Comparison of ENCODE assay signal across 7 cellular contexts in genomic region chr6:160030103-160030502, GRCh38.
A peak's percentile ranks its signal among the peaks of the same experiment; 100 is the strongest.
DNase-seq lines count a peak whose midpoint lies in the region; ATAC-seq and TF ChIP-seq lines count a peak whose summit lies in the region.

No MANE protein-coding gene starts in this region.

- H3K27ac Mint-ChIP-seq in activated CD4-positive, alpha-beta memory T cell treated with anti-CD3 and anti-CD28 coated beads, Interleukin-2, amount 10 ng/mL, durations not matched to agents 7 days and 5 days, result no peak overlapping the region

- H3K36me3 Mint-ChIP-seq in activated CD4-positive, alpha-beta memory T cell treated with anti-CD3 and anti-CD28 coated beads, Interleukin-2, amount 10 ng/mL, durations not matched to agents 7 days and 5 days (ENCODE audit: low read depth), result peaks cover 81% of the 10 kb centered on the region

- H3K36me3 ChIP-seq in KOPT-K1 (ENCODE audit: insufficient read depth, low read length) (peaks cover 81% of the 10 kb centered on the region), ascending aorta (peaks cover 39 to 59% of the 10 kb centered on the region in 2 donors)

- no peaks in the 10 kb centered on the region for H3K27me3 Mint-ChIP-seq in activated CD4-positive, alpha-beta memory T cell treated with anti-CD3 and anti-CD28 coated beads, Interleukin-2, amount 10 ng/mL, durations not matched to agents 7 days and 5 days

- H3K27ac ChIP-seq in KOPT-K1 (ENCODE audit: low read depth, low read length, poor library complexity, severe bottlenecking) (peak overlapping the region; percentile 97), ascending aorta (peak overlapping the region; percentile 60 to 68)

- peaks cover 0 to 9% of the 10 kb centered on the region in 2 donors for H3K4me1 ChIP-seq in ascending aorta

- H3K4me3 ChIP-seq in ascending aorta, result no peak overlapping the region

- intact Hi-C loops in ascending aorta (cut with DNase I), result loop anchor here (2.0 kb wide), 1 partner anchor 61 kb away; the partner anchor contains the start of gene IGF2R
- intact Hi-C loops in sciatic nerve (cut with DNase I), result loop anchor here (5.0 kb wide), 1 partner anchor 58 kb away; no protein-coding TSS in a partner anchor

- H3K4me1 Mint-ChIP-seq in activated CD4-positive, alpha-beta memory T cell treated with anti-CD3 and anti-CD28 coated beads, Interleukin-2, amount 10 ng/mL, durations not matched to agents 7 days and 5 days, result peaks cover 10% of the 10 kb centered on the region

- TF ChIP-seq CTCF in ascending aorta (IDR thresholded peaks at IDR 0.05), result no peak

- CTCF ChIA-PET in activated CD4-positive, alpha-beta memory T cell treated with anti-CD3 and anti-CD28 coated beads, Interleukin-2, amount 10 ng/mL, durations not matched to agents 7 days and 5 days (lab: Charles Lee), result no interaction called here

- peak in 1 of 2 donors; percentile 90 for DNase-seq in ascending aorta (ENCODE audit: low spot score in 2 of 2)
- peak in 38 of 51 donors; percentile 8 to 70 (median 37) for DNase-seq in hypothalamus (lab: John Stamatoyannopoulos, UW)
- peak; percentile 92 for DNase-seq in sciatic nerve (ENCODE audit: low spot score)
- no peak for DNase-seq in stimulated activated naive CD4-positive, alpha-beta T cell treated with Interleukin-2 at 50 U/mL for 16 hours (lab: John Stamatoyannopoulos, UW)
- no peak for DNase-seq in activated CD4-positive, alpha-beta memory T cell treated with anti-CD3 and anti-CD28 coated beads, Interleukin-2, amount 10 ng/mL, durations not matched to agents 7 days and 5 days

- ATAC-seq in sciatic nerve (peak; percentile 92), HG02588 (IDR thresholded peaks at IDR 0.05; ENCODE audit: unreplicated experiment) (no peak)

- H3K9me3 Mint-ChIP-seq in activated CD4-positive, alpha-beta memory T cell treated with anti-CD3 and anti-CD28 coated beads, Interleukin-2, amount 10 ng/mL, durations not matched to agents 7 days and 5 days, result no peaks in the 10 kb centered on the region

- H3K9me3 ChIP-seq in KOPT-K1 (ENCODE audit: insufficient read depth, low read length, poor library complexity, severe bottlenecking) (no peaks in the 10 kb centered on the region), ascending aorta (no peaks in the 10 kb centered on the region)

- POLR2A ChIA-PET in activated CD4-positive, alpha-beta memory T cell treated with anti-CD3 and anti-CD28 coated beads, Interleukin-2, amount 10 ng/mL, durations not matched to agents 7 days and 5 days (lab: Charles Lee), result interaction anchor here (1.2 kb wide), 1 partner anchor 12 kb away, joined by 4 read pairs; no protein-coding TSS in a partner anchor

- no peaks in the 10 kb centered on the region for H3K27me3 ChIP-seq in ascending aorta

- no peak overlapping the region for H3K4me3 Mint-ChIP-seq in activated CD4-positive, alpha-beta memory T cell treated with anti-CD3 and anti-CD28 coated beads, Interleukin-2, amount 10 ng/mL, durations not matched to agents 7 days and 5 days

Comparison
In these comparisons a context has a peak if more than half of its experiments do, and no peak if none do; other contexts are left out.
1. DNase-seq: peak in hypothalamus (38 of 51) and sciatic nerve (single experiment); none in stimulated activated naive CD4-positive, alpha-beta T cell treated with Interleukin-2 at 50 U/mL for 16 hours (single experiment) and activated CD4-positive, alpha-beta memory T cell treated with anti-CD3 and anti-CD28 coated beads, Interleukin-2, amount 10 ng/mL, durations not matched to agents 7 days and 5 days (single experiment).